Comparison of ENCODE assay signal across 18 cellular contexts in genomic region chr10:14220026-14220425, GRCh38.
DNase-seq lines count a peak whose midpoint lies in the region; ATAC-seq lines count a peak whose summit lies in the region.
"Had no signal": no experiment of that assay in that cellular context is flagged by ENCODE, and none has a peak within 500 bp of the region (broad histone marks: within the 10 kb centered on the region; RNA-seq: fewer than 3 reads in every experiment).

No MANE protein-coding gene starts in this region.

- H3K4me3 ChIP-seq in neuronal stem cell (ENCODE audit: low read length in 2 of 2): no peak overlapping the region

- H3K23ac ChIP-seq in neuronal stem cell (ENCODE audit: low read depth, low read length, poor library complexity): no peak overlapping the region

- H3K4me1 ChIP-seq in neuronal stem cell (ENCODE audit: control insufficient read depth in 2 of 2, insufficient read depth in 1 of 2, low read depth in 1 of 2, low read length in 2 of 2): peaks cover 0 to 2% of the 10 kb centered on the region in 2 donors

- no peak overlapping the region for H3K4me2 ChIP-seq in neuronal stem cell (ENCODE audit: insufficient read depth, low read length, poor library complexity, severe bottlenecking)
- H3K4me2 ChIP-seq: SK-N-SH had no signal

- H3K79me1 ChIP-seq in neuronal stem cell (ENCODE audit: low read depth, low read length): no peaks in the 10 kb centered on the region

- no peaks in the 10 kb centered on the region for H3K9me3 ChIP-seq in neuronal stem cell (replicated peaks in 1 of 2; ENCODE audit: control insufficient read depth in 2 of 2, insufficient read depth in 1 of 2, low read depth in 1 of 2, low read length in 2 of 2)
- H3K9me3 ChIP-seq: SK-N-SH had no signal

- H3K27ac ChIP-seq in neuronal stem cell (replicated peaks; ENCODE audit: low read length): no peak overlapping the region

- DNase-seq in Caki2 (ENCODE audit: low read depth): peak; percentile 89
- DNase-seq in M059J (ENCODE audit: low read depth): peak; percentile 88
- DNase-seq in astrocyte of the hippocampus (ENCODE audit: low read depth, low spot score): peak; percentile 46
- DNase-seq in kidney tubule cell (ENCODE audit: low spot score): peak; percentile 20
- DNase-seq in COLO668 (lab: John Stamatoyannopoulos, UW; ENCODE audit: unreplicated experiment): no peak
- DNase-seq in neuronal stem cell (ENCODE audit: low spot score): no peak
- DNase-seq: Calu3, H9, KBM-7, NCI-H1048, NCI-H146, NCI-H2081 treated with DMSO at 0.1 percent for 48 hours, NCI-H510A, NCI-H82, SK-N-SH had no signal

- H4K8ac ChIP-seq in neuronal stem cell (ENCODE audit: low read depth, low read length): no peak overlapping the region

- no peak overlapping the region for H2AK5ac ChIP-seq in neuronal stem cell (ENCODE audit: low read depth, low read length)

- no peaks in the 10 kb centered on the region for H3K36me3 ChIP-seq in neuronal stem cell (replicated peaks in 1 of 2; ENCODE audit: control insufficient read depth in 2 of 2, insufficient read depth in 2 of 2, low read length in 2 of 2)

- no peak overlapping the region for H2BK12ac ChIP-seq in neuronal stem cell (ENCODE audit: low read length)

- in situ Hi-C loops in Caki2 (cut with HindIII; ENCODE audit: low pct_unique_long_range_greater_than_20kb, low sequenced_read_pairs): no loop called here

- ATAC-seq in GM19035 (IDR thresholded peaks at IDR 0.05; ENCODE audit: unreplicated experiment) (no peak), GM18511 (IDR thresholded peaks at IDR 0.05; ENCODE audit: unreplicated experiment) (no peak)
- ATAC-seq: Right ventricle myocardium inferior had no signal

- WGBS in neuronal stem cell (ENCODE audit: extremely low coverage in 2 of 2, insufficient read length in 2 of 2, insufficient replicate concordance in 1 of 2), 2 donors: no CpG with 5 or more reads among the region's 7 CpGs

- H4K91ac ChIP-seq in neuronal stem cell (ENCODE audit: low read depth, low read length, poor library complexity): no peak overlapping the region

- H3K18ac ChIP-seq in neuronal stem cell (ENCODE audit: low read length): no peak overlapping the region

- no peak overlapping the region for H2BK120ac ChIP-seq in neuronal stem cell (ENCODE audit: low read depth, low read length)

- no peak overlapping the region for H2AFZ ChIP-seq in neuronal stem cell (ENCODE audit: low read length)

- H3K27me3 ChIP-seq in neuronal stem cell (ENCODE audit: control insufficient read depth in 3 of 3, insufficient read depth in 3 of 3, low read depth in 1 of 3, low read length in 3 of 3): peaks cover 0 to 12% (median 0%) of the 10 kb centered on the region in 3 experiments

- no peak overlapping the region for H3K14ac ChIP-seq in neuronal stem cell (ENCODE audit: low read length)

- no peak overlapping the region for H2BK5ac ChIP-seq in neuronal stem cell (ENCODE audit: low read length)

- no peak overlapping the region for H2BK15ac ChIP-seq in neuronal stem cell (ENCODE audit: low read length)

- H3K9ac ChIP-seq in neuronal stem cell (ENCODE audit: low read depth, low read length, poor library complexity): no peak overlapping the region
- H3K9ac ChIP-seq: SK-N-SH had no signal

- no peak overlapping the region for H3K4ac ChIP-seq in neuronal stem cell (ENCODE audit: low read length)

Comparison
In these comparisons a context has a peak if more than half of its experiments do, and no peak if none do; other contexts are left out.
1. DNase-seq: peak in Caki2 (single experiment), M059J (single experiment), astrocyte of the hippocampus (single experiment) and kidney tubule cell (single experiment); none in COLO668 (single experiment) and neuronal stem cell (single experiment).